Comparison of ENCODE assay signal across 20 cellular contexts in the genomic region with DNA sequence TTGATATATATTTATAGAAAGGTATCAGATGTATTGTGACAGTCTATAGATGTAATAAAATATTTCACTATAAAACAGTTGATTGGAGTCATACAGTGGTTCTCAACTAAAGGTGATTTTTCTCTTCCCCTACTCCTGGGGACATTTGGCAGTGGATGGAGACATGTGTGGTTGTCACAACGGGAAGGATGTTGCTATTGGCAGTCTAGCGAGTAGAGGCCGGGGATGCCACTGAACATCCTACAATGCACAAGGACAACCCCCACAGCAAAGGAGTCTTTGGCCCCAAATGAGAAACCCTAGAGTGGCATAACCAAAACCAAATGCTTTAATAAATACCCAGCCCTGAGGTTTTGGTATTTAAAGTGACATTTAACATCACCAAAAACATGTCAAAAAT.
DNase-seq lines count a peak whose midpoint lies in the region; ATAC-seq and TF ChIP-seq lines count a peak whose summit lies in the region.
"Had no signal": no experiment of that assay in that cellular context is flagged by ENCODE, and none has a peak within 500 bp of the region (broad histone marks: within the 10 kb centered on the region; RNA-seq: fewer than 3 reads in every experiment).

No MANE protein-coding gene starts in this region.

- H3K4me3 Mint-ChIP-seq in brain (no peak overlapping the region), nephron progenitor cell (no peak overlapping the region)

- no peaks in the 10 kb centered on the region for H3K36me3 ChIP-seq in gastroesophageal sphincter
- H3K36me3 ChIP-seq in smooth muscle cell (ENCODE audit: low read depth) = no peaks in the 10 kb centered on the region
- H3K36me3 ChIP-seq: MG63 had no signal

- H3K79me2 ChIP-seq in smooth muscle cell (ENCODE audit: low read depth) = peaks cover 32% of the 10 kb centered on the region

- peak overlapping the region; percentile 66 for H3K4me2 ChIP-seq in smooth muscle cell

- H3K9me3 ChIP-seq in gastroesophageal sphincter = no peaks in the 10 kb centered on the region
- no peaks in the 10 kb centered on the region for H3K9me3 ChIP-seq in smooth muscle cell (replicated peaks; ENCODE audit: low read depth)
- H3K9me3 ChIP-seq: MG63 had no signal

- no peak for TF ChIP-seq POLR2A in gastroesophageal sphincter (IDR thresholded peaks at IDR 0.05)

- peaks cover 17% of the 10 kb centered on the region for H3F3A ChIP-seq in smooth muscle cell (ENCODE audit: low read depth)

- in situ Hi-C loops in G401 (cut with HindIII; ENCODE audit: low sequenced_read_pairs) = no loop called here

- no peak overlapping the region for H3K4me3 ChIP-seq in gastroesophageal sphincter
- no peak overlapping the region for H3K4me3 ChIP-seq in smooth muscle cell
- H3K4me3 ChIP-seq: MG63 had no signal

- no peak for TF ChIP-seq EP300 in gastroesophageal sphincter (IDR thresholded peaks at IDR 0.05)

- H3K27me3 ChIP-seq in gastroesophageal sphincter (no peaks in the 10 kb centered on the region), smooth muscle cell (ENCODE audit: low read depth) (no peaks in the 10 kb centered on the region)
- H3K27me3 ChIP-seq: MG63 had no signal

- H3K4me1 Mint-ChIP-seq in brain (peaks cover 67% of the 10 kb centered on the region), nephron progenitor cell (peaks cover 72% of the 10 kb centered on the region)

- no peak overlapping the region for H3K9ac ChIP-seq in smooth muscle cell (ENCODE audit: low read depth)

- H3K36me3 Mint-ChIP-seq in brain (no peaks in the 10 kb centered on the region), nephron progenitor cell (ENCODE audit: low read depth) (peaks cover 12% of the 10 kb centered on the region)

- TF ChIP-seq CTCF in brain (conservative IDR thresholded peaks at IDR 0.05) (no peak), gastroesophageal sphincter (IDR thresholded peaks at IDR 0.05) (no peak), smooth muscle cell (IDR thresholded peaks at IDR 0.05; ENCODE audit: borderline replicate concordance, insufficient read depth, poor library complexity, severe bottlenecking) (no peak), nephron progenitor cell (IDR thresholded peaks at IDR 0.05) (no peak)

- H3K4me1 ChIP-seq in gastroesophageal sphincter (peaks cover 26 to 74% (median 34%) of the 10 kb centered on the region in 3 donors), smooth muscle cell (ENCODE audit: low read depth) (peaks cover 13% of the 10 kb centered on the region)

- H3K27ac Mint-ChIP-seq in brain = peak overlapping the region in 3 of 5 experiments; percentile 35 to 96 (median 71)
- no peak overlapping the region for H3K27ac Mint-ChIP-seq in nephron progenitor cell

- H4K20me1 ChIP-seq in smooth muscle cell (ENCODE audit: low read depth) = peaks cover 53% of the 10 kb centered on the region

- DNase-seq in G401 (ENCODE audit: low spot score) (peak; percentile 78), smooth muscle cell (lab: John Stamatoyannopoulos, UW; ENCODE audit: unreplicated experiment) (no peak), NCI-H69 (lab: John Stamatoyannopoulos, UW) (no peak), nephron progenitor cell (no peak), cerebellar nuclear complex (lab: John Stamatoyannopoulos, UW) (no peak)
- DNase-seq: GOT3, Kasumi-1, MG63, NCI-H1048, NCI-H1436 treated with DMSO at 0.1 percent for 48 hours, NCI-H2029 treated with DMSO at 0.1 percent for 48 hours, NCI-H2171 treated with DMSO at 0.1 percent for 48 hours, NCI-H510A, NCI-H82, RPMI8226, SIG-M5 had no signal

- ATAC-seq in gastroesophageal sphincter = no peak
- no peak for ATAC-seq in GM18511 (IDR thresholded peaks at IDR 0.05; ENCODE audit: unreplicated experiment)
- ATAC-seq: HCT116 had no signal

- H3K27me3 Mint-ChIP-seq in brain = no peaks in the 10 kb centered on the region
- peaks cover 4% of the 10 kb centered on the region for H3K27me3 Mint-ChIP-seq in nephron progenitor cell (ENCODE audit: low read depth, poor library complexity)

- peaks cover 0 to under 1% (median 0%) of the 10 kb centered on the region in 5 experiments for H3K9me3 Mint-ChIP-seq in brain
- H3K9me3 Mint-ChIP-seq in nephron progenitor cell = peaks cover 4% of the 10 kb centered on the region

- 42 to 56% methylated on average over 3 of the region's 3 CpGs for WGBS in gastroesophageal sphincter (ENCODE audit: low coverage in 1 of 2), 2 donors
- WGBS in smooth muscle cell (ENCODE audit: low lambda C conversion rate) = 97% methylated on average over 3 of the region's 3 CpGs

- no peak overlapping the region for H2AFZ ChIP-seq in smooth muscle cell (ENCODE audit: low read depth)

- H3K27ac ChIP-seq in gastroesophageal sphincter = peak overlapping the region in 3 of 4 donors; percentile 34 to 77 (median 73)
- H3K27ac ChIP-seq in smooth muscle cell (ENCODE audit: low read depth) = peak overlapping the region; percentile 98
